Comparison of ENCODE assay signal across 13 cellular contexts in the genomic region with DNA sequence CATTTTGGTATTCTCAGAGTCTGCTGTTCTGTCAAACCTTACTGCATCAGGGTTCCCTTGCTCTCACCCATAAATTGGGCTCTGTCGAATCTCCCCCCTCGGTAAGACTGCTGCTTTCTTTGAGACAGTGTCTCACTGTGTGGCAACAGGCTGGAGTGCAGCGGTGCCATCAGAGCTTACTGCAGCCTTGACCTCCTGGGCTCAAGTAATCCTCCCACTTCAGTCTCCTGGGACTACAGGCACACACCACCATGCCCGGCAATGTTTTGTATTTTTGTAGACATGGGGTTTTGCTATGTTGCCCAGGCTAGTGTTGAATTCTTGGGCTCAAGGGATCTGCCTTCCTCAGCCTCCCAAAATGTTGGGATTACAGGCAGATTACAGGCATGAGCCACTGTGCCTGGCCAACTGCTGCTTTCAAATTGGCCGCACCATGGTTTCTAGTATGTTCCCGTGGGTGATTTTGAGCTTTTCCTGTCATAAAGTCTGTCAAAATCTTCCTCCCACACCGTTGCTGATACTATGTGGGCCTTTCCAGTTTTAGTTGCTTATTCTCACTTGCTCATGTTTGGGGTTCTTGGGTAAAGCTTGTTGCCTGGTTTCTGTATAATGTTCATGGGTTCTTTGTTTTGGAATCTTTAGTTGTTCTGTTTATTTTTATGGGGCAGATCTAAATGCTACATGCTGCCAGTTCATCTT.
"Had no signal": no experiment of that assay in that cellular context is flagged by ENCODE, and none has a peak within 500 bp of the region (broad histone marks: within the 10 kb centered on the region; RNA-seq: fewer than 3 reads in every experiment).

No MANE protein-coding gene starts in this region.

- H3K9me3 ChIP-seq: lower lobe of right lung, thyroid gland, uterus had no signal

- H3K27me3 ChIP-seq: thyroid gland, uterus had no signal

- DNase-seq: activated CD4-positive, alpha-beta T cell treated with anti-CD3 and anti-CD28 coated beads, Interleukin-2, amount 50 U/mL, for 4 hours; activated CD8-positive, alpha-beta memory T cell treated with anti-CD3 and anti-CD28 coated beads, Interleukin-2, amount 50 U/mL, for 48 hours; activated effector memory CD4-positive, alpha-beta T cell treated with anti-CD3 and anti-CD28 coated beads, Interleukin-2, amount 50 U/mL, for 16 hours; cortex of kidney; effector memory CD8-positive, alpha-beta T cell; left cardiac atrium; lower lobe of right lung; midbrain; retina; stimulated activated CD4-positive, alpha-beta T cell treated with anti-CD3 and anti-CD28 coated beads, Interleukin-15, amount 100 ng/mL, for 24 hours; stimulated activated CD4-positive, alpha-beta T cell treated with anti-CD3 and anti-CD28 coated beads, Interleukin-4, amount 100 ng/mL, for 24 hours; thyroid gland; uterus had no signal

- H3K36me3 ChIP-seq: thyroid gland, uterus had no signal

- H3K27ac ChIP-seq: lower lobe of right lung, thyroid gland, uterus had no signal

- ATAC-seq: effector memory CD8-positive, alpha-beta T cell; left cardiac atrium; lower lobe of right lung had no signal

- H3K4me3 ChIP-seq: lower lobe of right lung, thyroid gland, uterus had no signal

- H3K4me1 ChIP-seq: lower lobe of right lung, thyroid gland, uterus had no signal
